Comparison of ENCODE assay signal across 8 cellular contexts in the genomic region with DNA sequence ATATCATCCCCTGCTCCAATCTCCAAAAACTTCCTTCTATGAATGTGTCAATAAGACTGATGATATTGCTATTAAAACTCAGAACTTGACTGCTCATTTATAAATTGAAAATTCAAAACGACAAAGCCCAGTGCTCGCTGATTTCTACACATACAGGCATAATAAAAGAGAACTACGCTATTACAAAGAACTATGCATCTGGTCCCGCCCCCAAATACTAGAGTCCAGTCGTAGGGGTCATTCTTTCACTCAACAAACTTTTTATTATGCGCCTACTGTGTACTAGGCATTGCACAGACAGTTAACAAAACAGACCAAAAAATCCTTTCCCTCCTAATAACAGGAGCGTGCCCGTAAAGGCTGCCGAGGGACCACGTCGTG. TPM values are rescaled to one million over a fixed set of nuclear protein-coding genes. Genes with fewer than 3 reads are reported as not detected.
DNase-seq lines count a peak whose midpoint lies in the region; ATAC-seq and TF ChIP-seq lines count a peak whose summit lies in the region.

No MANE protein-coding gene starts in this region.

- H2AFZ ChIP-seq in hepatocyte: peak overlapping the region; percentile 99

- no peaks in the 10 kb centered on the region for H3K9me3 Mint-ChIP-seq in stimulated activated effector memory CD8-positive, alpha-beta T cell treated with anti-CD3 and anti-CD28 coated beads, Interleukin-12 subunit alpha, Interleukin-12 subunit beta, amount 100 ng/mL, for 72 hours

- peak overlapping the region; percentile 85 for H3K4me2 ChIP-seq in hepatocyte

- no peaks in the 10 kb centered on the region for H3K36me3 Mint-ChIP-seq in stimulated activated effector memory CD8-positive, alpha-beta T cell treated with anti-CD3 and anti-CD28 coated beads, Interleukin-12 subunit alpha, Interleukin-12 subunit beta, amount 100 ng/mL, for 72 hours

- H3K9me3 ChIP-seq in WERI-Rb-1 (ENCODE audit: severe bottlenecking): no peaks in the 10 kb centered on the region
- H3K9me3 ChIP-seq in hepatocyte (ENCODE audit: low read depth): no peaks in the 10 kb centered on the region

- no peak for TF ChIP-seq CTCF in GM12864 (IDR thresholded peaks at IDR 0.05; ENCODE audit: low read depth, low read length, missing control alignments)
- TF ChIP-seq CTCF in WERI-Rb-1 (IDR thresholded peaks at IDR 0.05; ENCODE audit: low read depth, low read length): no peak
- no peak for TF ChIP-seq CTCF in hepatocyte (IDR thresholded peaks at IDR 0.05; ENCODE audit: poor library complexity)

- H3K36me3 ChIP-seq in WERI-Rb-1 (no peaks in the 10 kb centered on the region), hepatocyte (replicated peaks; ENCODE audit: insufficient read depth, low read depth) (no peaks in the 10 kb centered on the region)

- DNase-seq in GM12864 (ENCODE audit: low read depth): no peak
- DNase-seq in WERI-Rb-1: no peak
- no peak for DNase-seq in hepatocyte (ENCODE audit: low spot score)
- DNase-seq in stimulated activated effector memory CD8-positive, alpha-beta T cell treated with anti-CD3 and anti-CD28 coated beads, Interleukin-12 subunit alpha, Interleukin-12 subunit beta, amount 100 ng/mL, for 72 hours (ENCODE audit: low spot score in 2 of 2): no peak
- no peak for DNase-seq in UCSD-AML1 (lab: John Stamatoyannopoulos, UW; ENCODE audit: unreplicated experiment)
- DNase-seq in LoVo (ENCODE audit: low spot score): no peak

- H3K27ac ChIP-seq in WERI-Rb-1 (peak overlapping the region; percentile 78), hepatocyte (peak overlapping the region; percentile 96)

- H3K79me2 ChIP-seq in hepatocyte: peaks cover 19% of the 10 kb centered on the region

- H3K27me3 ChIP-seq in WERI-Rb-1 (ENCODE audit: insufficient read depth, low read depth, severe bottlenecking): no peaks in the 10 kb centered on the region
- no peaks in the 10 kb centered on the region for H3K27me3 ChIP-seq in hepatocyte

- peaks cover 16% of the 10 kb centered on the region for H3K4me1 ChIP-seq in hepatocyte (ENCODE audit: insufficient read depth)

- 5% methylated on average over 11 of the region's 11 CpGs for WGBS in hepatocyte (ENCODE audit: low lambda C conversion rate, missing lambda C conversion rate)

- H3K4me3 ChIP-seq in GM12864 (ENCODE audit: low read depth, low read length) (peak overlapping the region; percentile 96), WERI-Rb-1 (ENCODE audit: low read depth, low read length) (peak overlapping the region; percentile 90), hepatocyte (peak overlapping the region; percentile 93)

- no peaks in the 10 kb centered on the region for H3K9me2 ChIP-seq in hepatocyte (replicated peaks; ENCODE audit: insufficient read depth)

- peak; percentile 3 for ATAC-seq in HG02885 (IDR thresholded peaks at IDR 0.05; ENCODE audit: poor library complexity, unreplicated experiment)
- no peak for ATAC-seq in stimulated activated effector memory CD8-positive, alpha-beta T cell treated with anti-CD3 and anti-CD28 coated beads, Interleukin-12 subunit alpha, Interleukin-12 subunit beta, amount 100 ng/mL, for 72 hours
- no peak for ATAC-seq in activated CD4-positive, CD25-positive, alpha-beta regulatory T cell treated with anti-CD3 and anti-CD28 coated beads, Interleukin-2, amount 50 U/mL, for 24 hours

- H3K27ac Mint-ChIP-seq in stimulated activated effector memory CD8-positive, alpha-beta T cell treated with anti-CD3 and anti-CD28 coated beads, Interleukin-12 subunit alpha, Interleukin-12 subunit beta, amount 100 ng/mL, for 72 hours: peak overlapping the region; percentile 84

- H3K4me3 Mint-ChIP-seq in stimulated activated effector memory CD8-positive, alpha-beta T cell treated with anti-CD3 and anti-CD28 coated beads, Interleukin-12 subunit alpha, Interleukin-12 subunit beta, amount 100 ng/mL, for 72 hours: peak overlapping the region; percentile 78

- H3K4me1 Mint-ChIP-seq in stimulated activated effector memory CD8-positive, alpha-beta T cell treated with anti-CD3 and anti-CD28 coated beads, Interleukin-12 subunit alpha, Interleukin-12 subunit beta, amount 100 ng/mL, for 72 hours: peaks cover 15% of the 10 kb centered on the region

- no peaks in the 10 kb centered on the region for H4K20me1 ChIP-seq in hepatocyte (ENCODE audit: insufficient read depth, poor library complexity, severe bottlenecking)

RNA-seq across cellular contexts. Expression of a gene that starts 1.0 kb away (rescaled TPM):
- 13.4 and 14.8 TPM in 2 replicates for total RNA-seq in hepatocyte
- polyA plus RNA-seq in hepatocyte: 15.7 and 16.4 TPM in 2 replicates
